1 cellular context compared by ENCODE assay signal in genomic region chr9:34579819-34580185, GRCh38.
TF ChIP-seq lines count a peak whose summit lies in the region.

No MANE protein-coding gene starts in this region.

TF ChIP-seq in GM23338, 12 proteins besides CTCF, POLR2A, EP300 and RAD21 (continued from another document):
- TF ChIP-seq REST (IDR thresholded peaks at IDR 0.05; ENCODE audit: unreplicated experiment) (no peak), CREB1 (CRISPR knock-in tag; IDR thresholded peaks at IDR 0.05; ENCODE audit: low read depth) (no peak)
